ENCODE assay signal across 20 cellular contexts in genomic region chr1:228870041-228870713, GRCh38.
A peak's percentile ranks its signal among the peaks of the same experiment; 100 is the strongest.
DNase-seq lines count a peak whose midpoint lies in the region; ATAC-seq, FAIRE-seq and TF ChIP-seq lines count a peak whose summit lies in the region.
"Had no signal": no experiment of that assay in that cellular context is flagged by ENCODE, and none has a peak within 500 bp of the region (broad histone marks: within the 10 kb centered on the region; RNA-seq: fewer than 3 reads in every experiment).

No MANE protein-coding gene starts in this region.

- no peaks in the 10 kb centered on the region for H3K23me2 ChIP-seq in H1 (ENCODE audit: low read depth, low read length)

- H2BK20ac ChIP-seq in H1 (ENCODE audit: low read length): no peak overlapping the region

- H3K27me3 Mint-ChIP-seq in nephron (ENCODE audit: low read depth): peaks cover 20% of the 10 kb centered on the region
- H3K27me3 Mint-ChIP-seq: CD4-positive, CD25-positive, alpha-beta regulatory T cell had no signal

- no peak for TF ChIP-seq EP300 in H1 (IDR thresholded peaks at IDR 0.05; ENCODE audit: borderline replicate concordance in 1 of 2, low read depth in 2 of 2, low read length in 2 of 2)

- H3K4me3 Mint-ChIP-seq in nephron: no peak overlapping the region
- H3K4me3 Mint-ChIP-seq: CD4-positive, CD25-positive, alpha-beta regulatory T cell; GM23338 had no signal

- DNase-seq in Panc1 (ENCODE audit: low read depth, low spot score) (no peak), H1 (ENCODE audit: low read depth in 1 of 2, low spot score in 2 of 2) (no peak), superior temporal gyrus (ENCODE audit: extremely low spot score) (peak; percentile 54), H7 (no peak), NCI-H226 (no peak)
- DNase-seq: AML-193; Calu3; CD4-positive, CD25-positive, alpha-beta regulatory T cell; DMS79 treated with DMSO at 0.1 percent for 48 hours; GDM1; NCI-H1092 treated with DMSO at 0.1 percent for 48 hours; NCI-H1694; NCI-H446; NCI-H748 treated with DMSO at 0.1 percent for 48 hours had no signal

- ATAC-seq in Panc1: no peak
- ATAC-seq in GM18870 (IDR thresholded peaks at IDR 0.05; ENCODE audit: unreplicated experiment): no peak
- ATAC-seq: GM23338, Right ventricle myocardium inferior had no signal

- no peak overlapping the region; the same call in 1 of the 2 replicates for H4K8ac ChIP-seq in H1 (ENCODE audit: extremely low read depth, insufficient read depth, low read length)

- intact Hi-C loops in Panc1 (cut with micrococcal nuclease; ENCODE audit: unreplicated experiment): no loop called here

- no peak overlapping the region for H3K23ac ChIP-seq in H1 (ENCODE audit: insufficient read length)

- 88% methylated on average over 8 of the region's 9 CpGs; no CpG with 5 or more reads in 1 of the 2 experiments for WGBS in H1 (ENCODE audit: extremely low coverage in 1 of 2, insufficient coverage in 1 of 2, insufficient read length in 1 of 2, insufficient replicate concordance in 2 of 2, low coverage in 1 of 2, low lambda C conversion rate in 2 of 2, missing lambda C conversion rate in 1 of 2), 2 experiments

- no peaks in the 10 kb centered on the region for H3K79me2 ChIP-seq in H1 (ENCODE audit: control insufficient read depth in 1 of 2, insufficient read depth in 2 of 2, low read length in 2 of 2)

- H4K91ac ChIP-seq in H1 (replicated peaks; ENCODE audit: insufficient read length, low read length): peak overlapping the region; percentile 33

- H3K56ac ChIP-seq in H1 (replicated peaks; ENCODE audit: insufficient read length, low read depth, low read length): no peak overlapping the region

- no peak for TF ChIP-seq POLR2A in H1 (IDR thresholded peaks at IDR 0.05; ENCODE audit: control extremely low read depth in 1 of 2, low read depth in 2 of 2, low read length in 2 of 2)

- H3K27me3 ChIP-seq in Panc1 (ENCODE audit: control insufficient read depth, insufficient read depth, low read length): no peaks in the 10 kb centered on the region
- no peaks in the 10 kb centered on the region; a peak in 1 of 7 replicates for H3K27me3 ChIP-seq in H1 (replicated peaks in 1 of 4; ENCODE audit: control insufficient read depth in 3 of 4, extremely low read depth in 1 of 4, insufficient read depth in 3 of 4, low read length in 3 of 4)
- no peaks in the 10 kb centered on the region for H3K27me3 ChIP-seq in H7 (ENCODE audit: control insufficient read depth, insufficient read depth, low read length)

- no peaks in the 10 kb centered on the region for H3K36me3 Mint-ChIP-seq in nephron (ENCODE audit: low read depth)
- H3K36me3 Mint-ChIP-seq: CD4-positive, CD25-positive, alpha-beta regulatory T cell had no signal

- H2BK12ac ChIP-seq in H1 (ENCODE audit: low read depth, low read length): no peak overlapping the region

- H2BK120ac ChIP-seq in H1 (replicated peaks; ENCODE audit: low read depth, low read length): no peak overlapping the region

- no peak overlapping the region for H3K18ac ChIP-seq in H1 (ENCODE audit: extremely low read depth, low read length)

- FAIRE-seq in H1 (lab: Jason Lieb, UNC): no peak
- FAIRE-seq: GM12892 had no signal

- no peak overlapping the region for H2BK5ac ChIP-seq in H1 (ENCODE audit: low read depth, low read length)

- H3K9me3 ChIP-seq in Panc1 (ENCODE audit: control insufficient read depth, insufficient read depth, low read depth, low read length) (no peaks in the 10 kb centered on the region), H1 (ENCODE audit: insufficient read depth in 2 of 2, low read depth in 1 of 2, low read length in 1 of 2) (no peaks in the 10 kb centered on the region)

- H2AFZ ChIP-seq in H1 (ENCODE audit: low read length): no peak overlapping the region
- H2AFZ ChIP-seq: GM23338 had no signal

- H3K4me1 ChIP-seq in Panc1 (ENCODE audit: control insufficient read depth, insufficient read depth, low read length) (peaks cover 37% of the 10 kb centered on the region), H1 (replicated peaks in 1 of 4; ENCODE audit: control insufficient read depth in 3 of 4, insufficient read depth in 4 of 4, low read length in 3 of 4) (peaks cover 0 to 11% (median 5%) of the 10 kb centered on the region in 4 experiments; a peak in 5 of 7 replicates)

- POLR2A ChIA-PET in Panc1 (lab: Charles Lee): interaction anchor here (0.6 kb wide), 1 partner anchor 67 kb away, joined by 9 read pairs; no protein-coding TSS in a partner anchor
- POLR2A ChIA-PET in H1 (lab: Charles Lee; ENCODE audit: partially characterized antibody): no interaction called here

- no peak overlapping the region for H3K14ac ChIP-seq in H1 (ENCODE audit: insufficient read length)

- TF ChIP-seq CTCF in Panc1 (IDR thresholded peaks at IDR 0.05): no peak
- no peak for TF ChIP-seq CTCF in H1 (IDR thresholded peaks at IDR 0.05; ENCODE audit: control extremely low read depth in 1 of 3, insufficient read depth in 1 of 3, low read depth in 1 of 3, low read length in 3 of 3)
- no peak for TF ChIP-seq CTCF in nephron (IDR thresholded peaks at IDR 0.05; ENCODE audit: unreplicated experiment in 3 of 3)

- H3K9me3 Mint-ChIP-seq in nephron: no peaks in the 10 kb centered on the region
- H3K9me3 Mint-ChIP-seq: GM23338 had no signal

- no peak overlapping the region for H3K9ac ChIP-seq in H1 (replicated peaks in 1 of 4; ENCODE audit: extremely low read depth in 1 of 4, low read depth in 3 of 4, low read length in 3 of 4)
- H3K9ac ChIP-seq: KMS-11 had no signal

- peak overlapping the region in 2 of 3 experiments; percentile 8 to 28 for H3K27ac Mint-ChIP-seq in nephron
- H3K27ac Mint-ChIP-seq: CD4-positive, CD25-positive, alpha-beta regulatory T cell; GM23338 had no signal

- H3K4me1 Mint-ChIP-seq in nephron: peaks cover 62% of the 10 kb centered on the region
- H3K4me1 Mint-ChIP-seq: CD4-positive, CD25-positive, alpha-beta regulatory T cell had no signal

- BruUV-seq in Panc1 (replicated peaks; lab: Mats Ljungman, UMichigan): no TSS peak

- H2BK15ac ChIP-seq in H1 (ENCODE audit: low read length): no peak overlapping the region

- no peak overlapping the region for H3K4ac ChIP-seq in H1 (replicated peaks; ENCODE audit: insufficient read length, low read depth, low read length)

- H4K5ac ChIP-seq in H1 (ENCODE audit: insufficient read length, low read depth, low read length): no peak overlapping the region

- in situ Hi-C loops in Panc1 (cut with HindIII; ENCODE audit: low pct_unique_long_range_greater_than_20kb, low sequenced_read_pairs): no loop called here

- H3K4me2 ChIP-seq in H1 (ENCODE audit: insufficient read depth in 1 of 2, low read depth in 2 of 2, low read length in 2 of 2): no peak overlapping the region
- H3K4me2 ChIP-seq: GM23338, KMS-11 had no signal

- no peaks in the 10 kb centered on the region for H4K20me1 ChIP-seq in H1 (replicated peaks in 1 of 2; ENCODE audit: control insufficient read depth in 1 of 2, insufficient read depth in 2 of 2, low read length in 2 of 2)

- TF ChIP-seq RAD21 in H1 (IDR thresholded peaks at IDR 0.05 in 1 of 2, conservative IDR thresholded peaks at IDR 0.05 in 1 of 2; ENCODE audit: low read depth in 2 of 2, low read length in 2 of 2): no peak

- H3K36me3 ChIP-seq in Panc1 (ENCODE audit: control insufficient read depth, insufficient read depth, low read length) (no peaks in the 10 kb centered on the region), H1 (ENCODE audit: control insufficient read depth in 2 of 4, insufficient read depth in 4 of 4, low read length in 3 of 4) (no peaks in the 10 kb centered on the region), H7 (replicated peaks; ENCODE audit: control insufficient read depth, insufficient read depth, low read length) (no peaks in the 10 kb centered on the region)

- CTCF ChIA-PET in Panc1 (lab: Charles Lee) (no interaction called here), H1 (lab: Charles Lee; ENCODE audit: partially characterized antibody) (interaction anchor here (1.4 to 2.2 kb wide), 2 partner anchors 8 to 84 kb away, joined by 4 to 11 read pairs; no protein-coding TSS in a partner anchor)

- H2AK5ac ChIP-seq in H1 (ENCODE audit: low read depth, low read length): no peak overlapping the region

- H3K4me3 ChIP-seq in Panc1 (ENCODE audit: low read depth in 2 of 2, low read length in 2 of 2): no peak overlapping the region
- no peak overlapping the region for H3K4me3 ChIP-seq in H1 (ENCODE audit: extremely low read depth in 1 of 4, insufficient read depth in 2 of 4, low read depth in 3 of 4, low read length in 4 of 4)
- H3K4me3 ChIP-seq in H7 (ENCODE audit: insufficient read depth, low read depth, low read length): no peak overlapping the region
- H3K4me3 ChIP-seq: GM23338 had no signal

- H3K27ac ChIP-seq in Panc1 (ENCODE audit: low read length): peak overlapping the region; percentile 6; the same call in 1 of the 2 replicates
- H3K27ac ChIP-seq in H1 (ENCODE audit: low read depth, low read length): no peak overlapping the region
- H3K27ac ChIP-seq: KMS-11 had no signal

- H3K79me1 ChIP-seq in H1 (ENCODE audit: low read depth, low read length): no peaks in the 10 kb centered on the region

TF ChIP-seq in H1, 55 proteins besides CTCF, POLR2A, EP300 and RAD21:
- TF ChIP-seq TBP (IDR thresholded peaks at IDR 0.05; ENCODE audit: low read depth, low read length) (no peak), EZH2 (IDR thresholded peaks at IDR 0.05; ENCODE audit: low read depth, low read length, severe bottlenecking) (no peak), ZNF274 (IDR thresholded peaks at IDR 0.05; ENCODE audit: borderline replicate concordance, extremely low read depth, low read length) (no peak), EGR1 (IDR thresholded peaks at IDR 0.05; ENCODE audit: borderline replicate concordance, low read depth, low read length) (no peak), E2F6 (IDR thresholded peaks at IDR 0.05) (no peak), POLR2AphosphoS5 (IDR thresholded peaks at IDR 0.05; ENCODE audit: low read depth, low read length) (no peak), SIN3A (conservative IDR thresholded peaks at IDR 0.05 in 1 of 2, IDR thresholded peaks at IDR 0.05 in 1 of 2; ENCODE audit: low read depth in 1 of 2, low read length in 2 of 2) (no peak), MAFK (IDR thresholded peaks at IDR 0.05; ENCODE audit: low read depth, low read length) (no peak), MAX (IDR thresholded peaks at IDR 0.05) (no peak)
